ENCODE assay signal across 15 cellular contexts in genomic region chr13:61415749-61416148, GRCh38. TPM values are rescaled to one million over a fixed set of nuclear protein-coding genes. Genes with fewer than 3 reads are reported as not detected.
DNase-seq lines count a peak whose midpoint lies in the region; ATAC-seq, FAIRE-seq and TF ChIP-seq lines count a peak whose summit lies in the region.
"Had no signal": no experiment of that assay in that cellular context is flagged by ENCODE, and none has a peak within 500 bp of the region (broad histone marks: within the 10 kb centered on the region; RNA-seq: fewer than 3 reads in every experiment).

PCDH20 (minus strand) TSS chr13:61415849; CDS start chr13:61415158, 691 bp downstream.

- H3K23ac ChIP-seq in H9 (ENCODE audit: insufficient read length, low read depth, low read length): no peak within 1 kb of the TSS

- H2AFZ ChIP-seq in H9 (ENCODE audit: low read length): peak within 1 kb of the TSS; percentile 25

- no peaks in the 10 kb centered on the region for H3K9me3 Mint-ChIP-seq in H9
- peaks cover 3 to 9% of the 10 kb centered on the region in 2 donors for H3K9me3 Mint-ChIP-seq in effector memory CD8-positive, alpha-beta T cell
- H3K9me3 Mint-ChIP-seq in activated CD4-positive, alpha-beta T cell treated with anti-CD3 and anti-CD28 coated beads for 36 hours (ENCODE audit: low read depth): no peaks in the 10 kb centered on the region
- H3K9me3 Mint-ChIP-seq in naive thymus-derived CD4-positive, alpha-beta T cell: peaks cover 0 to 16% (median 6%) of the 10 kb centered on the region in 11 donors

- no peak within 1 kb of the TSS for H2BK12ac ChIP-seq in H9 (ENCODE audit: insufficient read length, low read depth, low read length)

- intact Hi-C loops in breast epithelium (cut with DNase I; ENCODE audit: low total_unique reads): no loop called here
- intact Hi-C loops in kidney (cut with DNase I): no loop called here
- intact Hi-C loops in activated CD4-positive, alpha-beta T cell treated with anti-CD3 and anti-CD28 coated beads for 36 hours (cut with DNase I, micrococcal nuclease): no loop called here
- intact Hi-C loops in naive thymus-derived CD4-positive, alpha-beta T cell (cut with micrococcal nuclease): loop anchor here in 1 of 2 donors (10.0 kb wide), 1 partner anchor 791 kb away; no protein-coding TSS in a partner anchor

- peaks cover 20 to 25% of the 10 kb centered on the region in 2 experiments for H3K4me1 Mint-ChIP-seq in H9
- no peaks in the 10 kb centered on the region for H3K4me1 Mint-ChIP-seq in effector memory CD8-positive, alpha-beta T cell (ENCODE audit: low read depth in 2 of 2)
- H3K4me1 Mint-ChIP-seq in activated CD4-positive, alpha-beta T cell treated with anti-CD3 and anti-CD28 coated beads for 36 hours: no peaks in the 10 kb centered on the region
- H3K4me1 Mint-ChIP-seq in naive thymus-derived CD4-positive, alpha-beta T cell: no peaks in the 10 kb centered on the region
- H3K4me1 Mint-ChIP-seq: immature natural killer cell had no signal

- FAIRE-seq in kidney (lab: Jason Lieb, UNC): no peak
- FAIRE-seq: GM12878 had no signal

- H3K79me2 ChIP-seq in H9 (ENCODE audit: insufficient read depth, low read length): no peaks in the 10 kb centered on the region

- H3K9me3 ChIP-seq in H9 (ENCODE audit: control insufficient read depth, low read depth, low read length): no peaks in the 10 kb centered on the region
- H3K9me3 ChIP-seq in breast epithelium: no peaks in the 10 kb centered on the region
- H3K9me3 ChIP-seq in kidney (ENCODE audit: control insufficient read depth in 1 of 2, low read length in 2 of 2): no peaks in the 10 kb centered on the region
- no peaks in the 10 kb centered on the region for H3K9me3 ChIP-seq in naive thymus-derived CD4-positive, alpha-beta T cell (ENCODE audit: control insufficient read depth in 2 of 3, low read length in 3 of 3)

- H3K4me3 ChIP-seq in breast epithelium (peak within 1 kb of the TSS; percentile 22 to 55 (median 39)), kidney (ENCODE audit: low read length in 2 of 2) (peak within 1 kb of the TSS; percentile 60 to 62), retinal pigment epithelial cell (ENCODE audit: low read length) (peak within 1 kb of the TSS; percentile 66)
- no peak within 1 kb of the TSS for H3K4me3 ChIP-seq in naive thymus-derived CD4-positive, alpha-beta T cell (ENCODE audit: low read length)
- H3K4me3 ChIP-seq: GM12878 had no signal

- WGBS in H9 (ENCODE audit: extremely low coverage, insufficient read length, low lambda C conversion rate): no CpG with 5 or more reads among the region's 3 CpGs

- peaks cover 22% of the 10 kb centered on the region for H3K23me2 ChIP-seq in H9 (ENCODE audit: insufficient read length, low read depth, low read length, poor library complexity, severe bottlenecking)

- CTCF ChIA-PET in activated CD4-positive, alpha-beta T cell treated with anti-CD3 and anti-CD28 coated beads for 36 hours (lab: Charles Lee): no interaction called here
- CTCF ChIA-PET in naive thymus-derived CD4-positive, alpha-beta T cell (lab: Charles Lee): no interaction called here

- POLR2A ChIA-PET in activated CD4-positive, alpha-beta T cell treated with anti-CD3 and anti-CD28 coated beads for 36 hours (lab: Charles Lee): no interaction called here
- POLR2A ChIA-PET in naive thymus-derived CD4-positive, alpha-beta T cell (lab: Charles Lee): no interaction called here

- H3K4ac ChIP-seq in H9 (ENCODE audit: low read depth, low read length): no peak within 1 kb of the TSS

- peak within 1 kb of the TSS; percentile 92 for H3K4me2 ChIP-seq in H9 (ENCODE audit: insufficient read depth, insufficient read length, low read length)
- H3K4me2 ChIP-seq: KMS-11 had no signal

- no peak within 1 kb of the TSS for H3T11ph ChIP-seq in H9 (ENCODE audit: low read length)

- H3K36me3 ChIP-seq in breast epithelium: no peaks in the 10 kb centered on the region
- H3K36me3 ChIP-seq in kidney (ENCODE audit: control insufficient read depth in 1 of 2, insufficient read depth in 2 of 2, low read length in 2 of 2): no peaks in the 10 kb centered on the region
- H3K36me3 ChIP-seq in naive thymus-derived CD4-positive, alpha-beta T cell (ENCODE audit: control insufficient read depth in 2 of 3, insufficient read depth in 3 of 3, low read length in 3 of 3): no peaks in the 10 kb centered on the region

- peak within 1 kb of the TSS; percentile 55 to 79 (median 66); a peak in 2 of 7 replicates for H3K27ac Mint-ChIP-seq in H9
- H3K27ac Mint-ChIP-seq in effector memory CD8-positive, alpha-beta T cell: no peak within 1 kb of the TSS
- H3K27ac Mint-ChIP-seq in activated CD4-positive, alpha-beta T cell treated with anti-CD3 and anti-CD28 coated beads for 36 hours: no peak within 1 kb of the TSS
- no peak within 1 kb of the TSS for H3K27ac Mint-ChIP-seq in naive thymus-derived CD4-positive, alpha-beta T cell
- H3K27ac Mint-ChIP-seq: CD8-positive, alpha-beta T cell; immature natural killer cell had no signal

- H2BK5ac ChIP-seq in H9 (ENCODE audit: insufficient read length, low read length): no peak within 1 kb of the TSS

- no peak within 1 kb of the TSS for H3K14ac ChIP-seq in H9 (ENCODE audit: insufficient read depth, low read length)

- H2AK5ac ChIP-seq in H9 (ENCODE audit: insufficient read length, low read length): no peak within 1 kb of the TSS

- no peak within 1 kb of the TSS for H4K5ac ChIP-seq in H9 (ENCODE audit: insufficient read length, low read depth, low read length)

- no peaks in the 10 kb centered on the region for H4K20me1 ChIP-seq in H9 (ENCODE audit: control insufficient read depth, insufficient read depth, insufficient read length)

- H2BK15ac ChIP-seq in H9 (ENCODE audit: low read depth, low read length): no peak within 1 kb of the TSS

- TF ChIP-seq POLR2A in breast epithelium (IDR thresholded peaks at IDR 0.05): no peak

- TF ChIP-seq CTCF in H9 (conservative IDR thresholded peaks at IDR 0.05): no peak
- no peak for TF ChIP-seq CTCF in breast epithelium (IDR thresholded peaks at IDR 0.05)
- no peak for TF ChIP-seq CTCF in kidney (IDR thresholded peaks at IDR 0.05; ENCODE audit: borderline replicate concordance, extremely low read depth, insufficient read depth)
- no peak for TF ChIP-seq CTCF in retinal pigment epithelial cell (conservative IDR thresholded peaks at IDR 0.05; ENCODE audit: low read depth, low read length)

- no peak within 1 kb of the TSS for H4K91ac ChIP-seq in H9 (ENCODE audit: insufficient read length, low read depth, low read length)

- no peak for ATAC-seq in effector memory CD8-positive, alpha-beta T cell (replicated peaks)
- ATAC-seq in activated CD4-positive, alpha-beta T cell treated with anti-CD3 and anti-CD28 coated beads for 36 hours: no peak
- no peak for ATAC-seq in naive thymus-derived CD4-positive, alpha-beta T cell
- ATAC-seq: CD8-positive, alpha-beta T cell; GM12878; stimulated activated naive CD8-positive, alpha-beta T cell treated with anti-CD3 and anti-CD28 coated beads, Interleukin-15, Interleukin-2, amounts not matched to agents 100 U/mL and 50 U/mL, for 24 hours had no signal

- H3K9ac ChIP-seq in H9 (ENCODE audit: extremely low read depth, insufficient read length, low read length) (peak within 1 kb of the TSS; percentile 33), kidney (ENCODE audit: low read length in 2 of 2) (peak within 1 kb of the TSS in 1 of 2 donors; percentile 12)
- H3K9ac ChIP-seq: KMS-11 had no signal

- H3K18ac ChIP-seq in H9 (ENCODE audit: insufficient read length, low read depth, low read length): no peak within 1 kb of the TSS

- H3K4me3 Mint-ChIP-seq in H9: peak within 1 kb of the TSS; percentile 82 to 91
- H3K4me3 Mint-ChIP-seq in effector memory CD8-positive, alpha-beta T cell: no peak within 1 kb of the TSS
- H3K4me3 Mint-ChIP-seq in activated CD4-positive, alpha-beta T cell treated with anti-CD3 and anti-CD28 coated beads for 36 hours: no peak within 1 kb of the TSS
- no peak within 1 kb of the TSS for H3K4me3 Mint-ChIP-seq in naive thymus-derived CD4-positive, alpha-beta T cell
- H3K4me3 Mint-ChIP-seq: CD8-positive, alpha-beta T cell; immature natural killer cell had no signal

- no peaks in the 10 kb centered on the region for H3K79me1 ChIP-seq in H9 (ENCODE audit: insufficient read depth, low read depth, low read length, poor library complexity, severe bottlenecking)

- H3K27ac ChIP-seq in H9 (ENCODE audit: insufficient read length, low read depth, low read length) (no peak within 1 kb of the TSS), breast epithelium (no peak within 1 kb of the TSS), kidney (ENCODE audit: low read depth in 2 of 2, low read length in 2 of 2) (no peak within 1 kb of the TSS)
- no peak within 1 kb of the TSS for H3K27ac ChIP-seq in naive thymus-derived CD4-positive, alpha-beta T cell (ENCODE audit: low read depth, low read length)
- H3K27ac ChIP-seq: KMS-11 had no signal

- no peak within 1 kb of the TSS for H2BK120ac ChIP-seq in H9 (ENCODE audit: low read depth, low read length, poor library complexity, severe bottlenecking)

- H3K27me3 ChIP-seq in H9 (ENCODE audit: insufficient read depth, low read length) (peaks cover 12% of the 10 kb centered on the region), breast epithelium (peaks cover 0 to 34% of the 10 kb centered on the region in 2 donors)
- H3K27me3 ChIP-seq in naive thymus-derived CD4-positive, alpha-beta T cell (ENCODE audit: control insufficient read depth in 2 of 2, insufficient read depth in 2 of 2, low read length in 2 of 2): peaks cover 0 to 4% of the 10 kb centered on the region in 2 donors

- H4K8ac ChIP-seq in H9 (replicated peaks; ENCODE audit: insufficient read length, low read depth, low read length): no peak within 1 kb of the TSS

- no peaks in the 10 kb centered on the region for H3K4me1 ChIP-seq in H9 (ENCODE audit: insufficient read depth, low read length)
- no peaks in the 10 kb centered on the region for H3K4me1 ChIP-seq in breast epithelium
- H3K4me1 ChIP-seq in kidney (ENCODE audit: control insufficient read depth in 1 of 2, insufficient read depth in 1 of 2, low read depth in 1 of 2, low read length in 2 of 2): peaks cover 0 to 3% of the 10 kb centered on the region in 2 donors
- H3K4me1 ChIP-seq in naive thymus-derived CD4-positive, alpha-beta T cell (ENCODE audit: control insufficient read depth in 2 of 2, insufficient read depth in 2 of 2, low read length in 2 of 2): no peaks in the 10 kb centered on the region

- H2BK20ac ChIP-seq in H9 (ENCODE audit: low read depth, low read length, poor library complexity, severe bottlenecking): no peak within 1 kb of the TSS

- peaks cover 52% of the 10 kb centered on the region for H3K27me3 Mint-ChIP-seq in H9 (ENCODE audit: low read depth)
- H3K27me3 Mint-ChIP-seq in effector memory CD8-positive, alpha-beta T cell: peaks cover 12 to 24% of the 10 kb centered on the region in 2 donors
- peaks cover 33% of the 10 kb centered on the region for H3K27me3 Mint-ChIP-seq in activated CD4-positive, alpha-beta T cell treated with anti-CD3 and anti-CD28 coated beads for 36 hours
- H3K27me3 Mint-ChIP-seq in naive thymus-derived CD4-positive, alpha-beta T cell: peaks cover 23 to 38% (median 28%) of the 10 kb centered on the region in 5 donors

- no peak for DNase-seq in H9
- DNase-seq in breast epithelium (ENCODE audit: low spot score in 2 of 2): no peak
- no peak for DNase-seq in kidney
- DNase-seq in retinal pigment epithelial cell (ENCODE audit: low read depth): no peak
- no peak for DNase-seq in effector memory CD8-positive, alpha-beta T cell
- no peak for DNase-seq in DMS53 (lab: John Stamatoyannopoulos, UW)
- DNase-seq in activated CD4-positive, alpha-beta T cell treated with anti-CD3 and anti-CD28 coated beads for 36 hours: no peak
- DNase-seq in naive thymus-derived CD4-positive, alpha-beta T cell: no peak
- DNase-seq: activated T-cell treated with anti-CD3 and anti-CD28 coated beads, Interleukin-2, amount 50 U/mL, for 1 hour; CD8-positive, alpha-beta T cell; immature natural killer cell; stimulated activated naive CD8-positive, alpha-beta T cell treated with anti-CD3 and anti-CD28 coated beads, Interleukin-15, Interleukin-2, amounts not matched to agents 100 U/mL and 50 U/mL, for 24 hours had no signal

- H3K36me3 Mint-ChIP-seq in H9 (ENCODE audit: insufficient read depth in 1 of 3, low read depth in 3 of 3): no peaks in the 10 kb centered on the region
- no peaks in the 10 kb centered on the region for H3K36me3 Mint-ChIP-seq in effector memory CD8-positive, alpha-beta T cell (ENCODE audit: insufficient read depth)
- no peaks in the 10 kb centered on the region for H3K36me3 Mint-ChIP-seq in activated CD4-positive, alpha-beta T cell treated with anti-CD3 and anti-CD28 coated beads for 36 hours (ENCODE audit: low read depth)
- H3K36me3 Mint-ChIP-seq in naive thymus-derived CD4-positive, alpha-beta T cell: peaks cover 0 to 5% (median 0%) of the 10 kb centered on the region in 5 donors
- H3K36me3 Mint-ChIP-seq: CD8-positive, alpha-beta T cell had no signal

- no peak within 1 kb of the TSS for H3K56ac ChIP-seq in H9 (ENCODE audit: insufficient read length, low read depth, low read length)

RNA-seq across cellular contexts. Expression of gene PCDH20, which starts in this region (rescaled TPM):
- total RNA-seq in H9 (2021): 0.29 and 0.33 TPM in 2 replicates
- under 1 TPM; 0.29 to 0.98 (median 0.64) TPM for total RNA-seq in breast epithelium
- total RNA-seq in kidney: 3.0 TPM
- 0.45 TPM for polyA plus RNA-seq in kidney (ENCODE audit: insufficient read depth, low read depth, low replicate concordance)
- total RNA-seq in activated CD4-positive, alpha-beta T cell treated with anti-CD3 and anti-CD28 coated beads for 36 hours: not detected
- total RNA-seq in naive thymus-derived CD4-positive, alpha-beta T cell: not detected
- not detected for polyA plus RNA-seq in naive thymus-derived CD4-positive, alpha-beta T cell
- total RNA-seq: CD8-positive, alpha-beta T cell; GM12878; T-helper 2 cell treated with Interferon-gamma antibody and Interleukin-4, amounts not matched to agents 100 ng/mL and 5 ng/mL, for 36 hours had no signal

Comparison
In these comparisons a context has a peak if more than half of its experiments do, and no peak if none do; other contexts are left out.
1. H3K27ac Mint-ChIP-seq: peak in H9 (3 of 3); none in effector memory CD8-positive, alpha-beta T cell (0 of 2), activated CD4-positive, alpha-beta T cell treated with anti-CD3 and anti-CD28 coated beads for 36 hours (single experiment) and naive thymus-derived CD4-positive, alpha-beta T cell (0 of 9).
2. H3K4me3 Mint-ChIP-seq: peak in H9 (2 of 2); none in effector memory CD8-positive, alpha-beta T cell (0 of 2), activated CD4-positive, alpha-beta T cell treated with anti-CD3 and anti-CD28 coated beads for 36 hours (single experiment) and naive thymus-derived CD4-positive, alpha-beta T cell (0 of 10).